1 cellular context compared by ENCODE assay signal in the genomic region with DNA sequence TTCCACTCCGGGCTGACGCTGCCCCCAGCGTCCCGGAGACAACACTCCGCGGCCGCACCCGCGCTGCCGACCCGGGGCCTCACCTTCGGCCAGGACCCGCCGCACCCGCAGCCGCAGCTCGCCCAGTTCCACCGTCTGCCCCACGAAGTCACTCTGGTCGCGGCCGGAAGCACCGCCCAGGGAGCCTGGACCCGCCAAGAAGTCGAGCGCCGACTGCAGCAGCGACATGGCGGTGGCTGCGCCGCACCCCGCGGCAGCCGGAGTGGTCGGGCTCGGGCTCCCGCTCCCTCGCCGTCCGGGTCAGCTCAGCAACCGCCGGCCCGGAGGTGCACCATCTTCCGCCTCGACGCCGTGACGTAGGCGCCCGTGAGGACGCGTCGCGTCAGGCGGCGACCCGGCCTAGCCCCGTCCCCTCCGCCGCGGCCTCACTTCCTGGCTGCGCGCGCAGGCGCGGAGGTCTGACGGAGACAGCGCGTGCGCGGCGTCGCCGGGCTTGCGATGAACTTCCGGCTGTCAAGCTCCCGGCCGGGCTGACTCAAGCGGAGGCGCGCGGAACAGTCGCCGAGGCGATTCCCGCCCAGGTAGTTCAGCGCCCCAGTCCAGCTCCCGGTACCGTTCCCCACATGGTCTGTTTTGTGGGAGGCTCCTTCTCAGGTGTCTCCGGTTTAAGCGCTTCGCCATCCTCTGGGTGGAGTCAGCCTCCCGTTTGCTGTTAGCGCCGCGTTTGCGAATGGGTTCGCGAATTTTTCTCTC.
A peak's percentile ranks its signal among the peaks of the same experiment; 100 is the strongest.
TF ChIP-seq lines count a peak whose summit lies in the region.

A gene (minus strand): TSS at position 357 of the 753 bp plus-strand sequence. CDS start 129 bp downstream, at position 228.
A gene with protein sequence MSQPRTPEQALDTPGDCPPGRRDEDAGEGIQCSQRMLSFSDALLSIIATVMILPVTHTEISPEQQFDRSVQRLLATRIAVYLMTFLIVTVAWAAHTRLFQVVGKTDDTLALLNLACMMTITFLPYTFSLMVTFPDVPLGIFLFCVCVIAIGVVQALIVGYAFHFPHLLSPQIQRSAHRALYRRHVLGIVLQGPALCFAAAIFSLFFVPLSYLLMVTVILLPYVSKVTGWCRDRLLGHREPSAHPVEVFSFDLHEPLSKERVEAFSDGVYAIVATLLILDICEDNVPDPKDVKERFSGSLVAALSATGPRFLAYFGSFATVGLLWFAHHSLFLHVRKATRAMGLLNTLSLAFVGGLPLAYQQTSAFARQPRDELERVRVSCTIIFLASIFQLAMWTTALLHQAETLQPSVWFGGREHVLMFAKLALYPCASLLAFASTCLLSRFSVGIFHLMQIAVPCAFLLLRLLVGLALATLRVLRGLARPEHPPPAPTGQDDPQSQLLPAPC (plus strand): TSS at position 501 of the 753 bp plus-strand sequence. CDS start 15,280 bp downstream, outside the sequence.

TF ChIP-seq in GM12878, 131 proteins besides CTCF, POLR2A, EP300 and RAD21 (continued from another document):
- TF ChIP-seq CREM (IDR thresholded peaks at IDR 0.05; ENCODE audit: low read depth) (peak; percentile 93), GABPA (IDR thresholded peaks at IDR 0.05; ENCODE audit: low read depth) (peak; percentile 63; the same call in 1 of the 2 replicates), WRNIP1 (IDR thresholded peaks at IDR 0.05; ENCODE audit: borderline replicate concordance, low read depth, low read length) (0 out of 2 replicates have a peak, but pooled peaks have one; percentile 50), TCF12 (IDR thresholded peaks at IDR 0.05; ENCODE audit: low read depth, low read length) (0 out of 2 replicates have a peak, but pooled peaks have one; percentile 59), PML (IDR thresholded peaks at IDR 0.05; ENCODE audit: low read length) (peak; percentile 64), RB1 (IDR thresholded peaks at IDR 0.05; ENCODE audit: borderline replicate concordance) (peak; percentile 34; the same call in 1 of the 2 replicates), NR2F1 (conservative IDR thresholded peaks at IDR 0.05) (peak; percentile 70), STAT1 (conservative IDR thresholded peaks at IDR 0.05) (peak; percentile 28; the same call in 1 of the 2 replicates), KLF5 (IDR thresholded peaks at IDR 0.05; ENCODE audit: partially characterized antibody) (peak; percentile 44), BHLHE40 (IDR thresholded peaks at IDR 0.05; ENCODE audit: borderline replicate concordance in 1 of 2, low read depth in 2 of 2, low read length in 1 of 2) (peak; percentile 71 to 95), EGR1 (IDR thresholded peaks at IDR 0.05; ENCODE audit: borderline replicate concordance in 1 of 2, low read depth in 2 of 2, low read length in 2 of 2) (peak in 1 of 2 experiments; percentile 86; a peak in 1 of 3 replicates), POLR2AphosphoS5 (IDR thresholded peaks at IDR 0.05; ENCODE audit: low read length) (peak; percentile 89; the same call in 1 of the 2 replicates), POU2F2 (IDR thresholded peaks at IDR 0.05; ENCODE audit: borderline replicate concordance, low read depth, low read length) (peak; percentile 24; the same call in 1 of the 3 replicates)
- TF ChIP-seq, protein P1, sequence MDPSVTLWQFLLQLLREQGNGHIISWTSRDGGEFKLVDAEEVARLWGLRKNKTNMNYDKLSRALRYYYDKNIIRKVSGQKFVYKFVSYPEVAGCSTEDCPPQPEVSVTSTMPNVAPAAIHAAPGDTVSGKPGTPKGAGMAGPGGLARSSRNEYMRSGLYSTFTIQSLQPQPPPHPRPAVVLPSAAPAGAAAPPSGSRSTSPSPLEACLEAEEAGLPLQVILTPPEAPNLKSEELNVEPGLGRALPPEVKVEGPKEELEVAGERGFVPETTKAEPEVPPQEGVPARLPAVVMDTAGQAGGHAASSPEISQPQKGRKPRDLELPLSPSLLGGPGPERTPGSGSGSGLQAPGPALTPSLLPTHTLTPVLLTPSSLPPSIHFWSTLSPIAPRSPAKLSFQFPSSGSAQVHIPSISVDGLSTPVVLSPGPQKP (IDR thresholded peaks at IDR 0.05; ENCODE audit: low read depth, low read length) = peak; percentile 88
- TF ChIP-seq, protein P2, sequence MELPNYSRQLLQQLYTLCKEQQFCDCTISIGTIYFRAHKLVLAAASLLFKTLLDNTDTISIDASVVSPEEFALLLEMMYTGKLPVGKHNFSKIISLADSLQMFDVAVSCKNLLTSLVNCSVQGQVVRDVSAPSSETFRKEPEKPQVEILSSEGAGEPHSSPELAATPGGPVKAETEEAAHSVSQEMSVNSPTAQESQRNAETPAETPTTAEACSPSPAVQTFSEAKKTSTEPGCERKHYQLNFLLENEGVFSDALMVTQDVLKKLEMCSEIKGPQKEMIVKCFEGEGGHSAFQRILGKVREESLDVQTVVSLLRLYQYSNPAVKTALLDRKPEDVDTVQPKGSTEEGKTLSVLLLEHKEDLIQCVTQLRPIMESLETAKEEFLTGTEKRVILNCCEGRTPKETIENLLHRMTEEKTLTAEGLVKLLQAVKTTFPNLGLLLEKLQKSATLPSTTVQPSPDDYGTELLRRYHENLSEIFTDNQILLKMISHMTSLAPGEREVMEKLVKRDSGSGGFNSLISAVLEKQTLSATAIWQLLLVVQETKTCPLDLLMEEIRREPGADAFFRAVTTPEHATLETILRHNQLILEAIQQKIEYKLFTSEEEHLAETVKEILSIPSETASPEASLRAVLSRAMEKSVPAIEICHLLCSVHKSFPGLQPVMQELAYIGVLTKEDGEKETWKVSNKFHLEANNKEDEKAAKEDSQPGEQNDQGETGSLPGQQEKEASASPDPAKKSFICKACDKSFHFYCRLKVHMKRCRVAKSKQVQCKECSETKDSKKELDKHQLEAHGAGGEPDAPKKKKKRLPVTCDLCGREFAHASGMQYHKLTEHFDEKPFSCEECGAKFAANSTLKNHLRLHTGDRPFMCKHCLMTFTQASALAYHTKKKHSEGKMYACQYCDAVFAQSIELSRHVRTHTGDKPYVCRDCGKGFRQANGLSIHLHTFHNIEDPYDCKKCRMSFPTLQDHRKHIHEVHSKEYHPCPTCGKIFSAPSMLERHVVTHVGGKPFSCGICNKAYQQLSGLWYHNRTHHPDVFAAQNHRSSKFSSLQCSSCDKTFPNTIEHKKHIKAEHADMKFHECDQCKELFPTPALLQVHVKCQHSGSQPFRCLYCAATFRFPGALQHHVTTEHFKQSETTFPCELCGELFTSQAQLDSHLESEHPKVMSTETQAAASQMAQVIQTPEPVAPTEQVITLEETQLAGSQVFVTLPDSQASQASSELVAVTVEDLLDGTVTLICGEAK (IDR thresholded peaks at IDR 0.05; ENCODE audit: borderline replicate concordance) = peak; percentile 71; the same call in 1 of the 2 replicates
- TF ChIP-seq, protein P3, sequence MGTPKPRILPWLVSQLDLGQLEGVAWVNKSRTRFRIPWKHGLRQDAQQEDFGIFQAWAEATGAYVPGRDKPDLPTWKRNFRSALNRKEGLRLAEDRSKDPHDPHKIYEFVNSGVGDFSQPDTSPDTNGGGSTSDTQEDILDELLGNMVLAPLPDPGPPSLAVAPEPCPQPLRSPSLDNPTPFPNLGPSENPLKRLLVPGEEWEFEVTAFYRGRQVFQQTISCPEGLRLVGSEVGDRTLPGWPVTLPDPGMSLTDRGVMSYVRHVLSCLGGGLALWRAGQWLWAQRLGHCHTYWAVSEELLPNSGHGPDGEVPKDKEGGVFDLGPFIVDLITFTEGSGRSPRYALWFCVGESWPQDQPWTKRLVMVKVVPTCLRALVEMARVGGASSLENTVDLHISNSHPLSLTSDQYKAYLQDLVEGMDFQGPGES (IDR thresholded peaks at IDR 0.05) = 0 out of 2 replicates have a peak, but pooled peaks have one; percentile 3
- TF ChIP-seq, protein P4, sequence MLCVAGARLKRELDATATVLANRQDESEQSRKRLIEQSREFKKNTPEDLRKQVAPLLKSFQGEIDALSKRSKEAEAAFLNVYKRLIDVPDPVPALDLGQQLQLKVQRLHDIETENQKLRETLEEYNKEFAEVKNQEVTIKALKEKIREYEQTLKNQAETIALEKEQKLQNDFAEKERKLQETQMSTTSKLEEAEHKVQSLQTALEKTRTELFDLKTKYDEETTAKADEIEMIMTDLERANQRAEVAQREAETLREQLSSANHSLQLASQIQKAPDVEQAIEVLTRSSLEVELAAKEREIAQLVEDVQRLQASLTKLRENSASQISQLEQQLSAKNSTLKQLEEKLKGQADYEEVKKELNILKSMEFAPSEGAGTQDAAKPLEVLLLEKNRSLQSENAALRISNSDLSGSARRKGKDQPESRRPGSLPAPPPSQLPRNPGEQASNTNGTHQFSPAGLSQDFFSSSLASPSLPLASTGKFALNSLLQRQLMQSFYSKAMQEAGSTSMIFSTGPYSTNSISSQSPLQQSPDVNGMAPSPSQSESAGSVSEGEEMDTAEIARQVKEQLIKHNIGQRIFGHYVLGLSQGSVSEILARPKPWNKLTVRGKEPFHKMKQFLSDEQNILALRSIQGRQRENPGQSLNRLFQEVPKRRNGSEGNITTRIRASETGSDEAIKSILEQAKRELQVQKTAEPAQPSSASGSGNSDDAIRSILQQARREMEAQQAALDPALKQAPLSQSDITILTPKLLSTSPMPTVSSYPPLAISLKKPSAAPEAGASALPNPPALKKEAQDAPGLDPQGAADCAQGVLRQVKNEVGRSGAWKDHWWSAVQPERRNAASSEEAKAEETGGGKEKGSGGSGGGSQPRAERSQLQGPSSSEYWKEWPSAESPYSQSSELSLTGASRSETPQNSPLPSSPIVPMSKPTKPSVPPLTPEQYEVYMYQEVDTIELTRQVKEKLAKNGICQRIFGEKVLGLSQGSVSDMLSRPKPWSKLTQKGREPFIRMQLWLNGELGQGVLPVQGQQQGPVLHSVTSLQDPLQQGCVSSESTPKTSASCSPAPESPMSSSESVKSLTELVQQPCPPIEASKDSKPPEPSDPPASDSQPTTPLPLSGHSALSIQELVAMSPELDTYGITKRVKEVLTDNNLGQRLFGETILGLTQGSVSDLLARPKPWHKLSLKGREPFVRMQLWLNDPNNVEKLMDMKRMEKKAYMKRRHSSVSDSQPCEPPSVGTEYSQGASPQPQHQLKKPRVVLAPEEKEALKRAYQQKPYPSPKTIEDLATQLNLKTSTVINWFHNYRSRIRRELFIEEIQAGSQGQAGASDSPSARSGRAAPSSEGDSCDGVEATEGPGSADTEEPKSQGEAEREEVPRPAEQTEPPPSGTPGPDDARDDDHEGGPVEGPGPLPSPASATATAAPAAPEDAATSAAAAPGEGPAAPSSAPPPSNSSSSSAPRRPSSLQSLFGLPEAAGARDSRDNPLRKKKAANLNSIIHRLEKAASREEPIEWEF (IDR thresholded peaks at IDR 0.05; ENCODE audit: insufficient replicate concordance, low read depth, low read length) = no peak
- TF ChIP-seq, protein P5, sequence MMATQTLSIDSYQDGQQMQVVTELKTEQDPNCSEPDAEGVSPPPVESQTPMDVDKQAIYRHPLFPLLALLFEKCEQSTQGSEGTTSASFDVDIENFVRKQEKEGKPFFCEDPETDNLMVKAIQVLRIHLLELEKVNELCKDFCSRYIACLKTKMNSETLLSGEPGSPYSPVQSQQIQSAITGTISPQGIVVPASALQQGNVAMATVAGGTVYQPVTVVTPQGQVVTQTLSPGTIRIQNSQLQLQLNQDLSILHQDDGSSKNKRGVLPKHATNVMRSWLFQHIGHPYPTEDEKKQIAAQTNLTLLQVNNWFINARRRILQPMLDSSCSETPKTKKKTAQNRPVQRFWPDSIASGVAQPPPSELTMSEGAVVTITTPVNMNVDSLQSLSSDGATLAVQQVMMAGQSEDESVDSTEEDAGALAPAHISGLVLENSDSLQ (IDR thresholded peaks at IDR 0.05) = peak; percentile 71
- TF ChIP-seq, protein P6, sequence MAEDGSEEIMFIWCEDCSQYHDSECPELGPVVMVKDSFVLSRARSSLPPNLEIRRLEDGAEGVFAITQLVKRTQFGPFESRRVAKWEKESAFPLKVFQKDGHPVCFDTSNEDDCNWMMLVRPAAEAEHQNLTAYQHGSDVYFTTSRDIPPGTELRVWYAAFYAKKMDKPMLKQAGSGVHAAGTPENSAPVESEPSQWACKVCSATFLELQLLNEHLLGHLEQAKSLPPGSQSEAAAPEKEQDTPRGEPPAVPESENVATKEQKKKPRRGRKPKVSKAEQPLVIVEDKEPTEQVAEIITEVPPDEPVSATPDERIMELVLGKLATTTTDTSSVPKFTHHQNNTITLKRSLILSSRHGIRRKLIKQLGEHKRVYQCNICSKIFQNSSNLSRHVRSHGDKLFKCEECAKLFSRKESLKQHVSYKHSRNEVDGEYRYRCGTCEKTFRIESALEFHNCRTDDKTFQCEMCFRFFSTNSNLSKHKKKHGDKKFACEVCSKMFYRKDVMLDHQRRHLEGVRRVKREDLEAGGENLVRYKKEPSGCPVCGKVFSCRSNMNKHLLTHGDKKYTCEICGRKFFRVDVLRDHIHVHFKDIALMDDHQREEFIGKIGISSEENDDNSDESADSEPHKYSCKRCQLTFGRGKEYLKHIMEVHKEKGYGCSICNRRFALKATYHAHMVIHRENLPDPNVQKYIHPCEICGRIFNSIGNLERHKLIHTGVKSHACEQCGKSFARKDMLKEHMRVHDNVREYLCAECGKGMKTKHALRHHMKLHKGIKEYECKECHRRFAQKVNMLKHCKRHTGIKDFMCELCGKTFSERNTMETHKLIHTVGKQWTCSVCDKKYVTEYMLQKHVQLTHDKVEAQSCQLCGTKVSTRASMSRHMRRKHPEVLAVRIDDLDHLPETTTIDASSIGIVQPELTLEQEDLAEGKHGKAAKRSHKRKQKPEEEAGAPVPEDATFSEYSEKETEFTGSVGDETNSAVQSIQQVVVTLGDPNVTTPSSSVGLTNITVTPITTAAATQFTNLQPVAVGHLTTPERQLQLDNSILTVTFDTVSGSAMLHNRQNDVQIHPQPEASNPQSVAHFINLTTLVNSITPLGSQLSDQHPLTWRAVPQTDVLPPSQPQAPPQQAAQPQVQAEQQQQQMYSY (CRISPR knock-in tag; IDR thresholded peaks at IDR 0.05) = no peak
TF ChIP-seq in GM12878: peak in this region for 47.
